9 cellular contexts compared by ENCODE assay signal in genomic region chr18:63177822-63178525, GRCh38.
DNase-seq lines count a peak whose midpoint lies in the region; ATAC-seq and TF ChIP-seq lines count a peak whose summit lies in the region.
"Had no signal": no experiment of that assay in that cellular context is flagged by ENCODE, and none has a peak within 500 bp of the region (broad histone marks: within the 10 kb centered on the region; RNA-seq: fewer than 3 reads in every experiment).

No MANE protein-coding gene starts in this region.

- no peaks in the 10 kb centered on the region for H3K27me3 Mint-ChIP-seq in CD4-positive, alpha-beta memory T cell
- no peaks in the 10 kb centered on the region for H3K27me3 Mint-ChIP-seq in endodermal cell (ENCODE audit: insufficient read depth)

- H3K79me1 ChIP-seq in trophoblast cell (ENCODE audit: low read length): no peaks in the 10 kb centered on the region

- ATAC-seq in HG03135 (IDR thresholded peaks at IDR 0.05; ENCODE audit: unreplicated experiment): no peak

- TF ChIP-seq CTCF in endodermal cell (conservative IDR thresholded peaks at IDR 0.05): no peak
- no peak for TF ChIP-seq CTCF in coronary artery (IDR thresholded peaks at IDR 0.05)

- no peaks in the 10 kb centered on the region for H3K9me3 Mint-ChIP-seq in CD4-positive, alpha-beta memory T cell
- H3K9me3 Mint-ChIP-seq in endodermal cell: no peaks in the 10 kb centered on the region

- H3K4me1 ChIP-seq in CD4-positive, alpha-beta memory T cell (ENCODE audit: insufficient read depth, low read length): peaks cover 30% of the 10 kb centered on the region
- H3K4me1 ChIP-seq in endodermal cell (ENCODE audit: control insufficient read depth, insufficient read depth, low read length): no peaks in the 10 kb centered on the region
- H3K4me1 ChIP-seq in trophoblast cell (ENCODE audit: control insufficient read depth in 1 of 2, insufficient read depth in 2 of 2, low read length in 2 of 2): peaks cover 0 to 4% of the 10 kb centered on the region in 2 experiments

- H2BK5ac ChIP-seq in trophoblast cell (ENCODE audit: low read depth, low read length, poor library complexity): no peak overlapping the region

- no peak overlapping the region for H3K18ac ChIP-seq in trophoblast cell (ENCODE audit: low read length)

- no peak overlapping the region for H3K4me3 Mint-ChIP-seq in CD4-positive, alpha-beta memory T cell
- H3K4me3 Mint-ChIP-seq in endodermal cell: no peak overlapping the region

- no peak overlapping the region for H3K4ac ChIP-seq in trophoblast cell (ENCODE audit: low read depth, low read length)

- no peaks in the 10 kb centered on the region for H3K9me3 ChIP-seq in CD4-positive, alpha-beta memory T cell (ENCODE audit: control insufficient read depth in 1 of 2, low read length in 2 of 2)
- no peaks in the 10 kb centered on the region for H3K9me3 ChIP-seq in endodermal cell (ENCODE audit: control insufficient read depth, low read length)
- H3K9me3 ChIP-seq in trophoblast cell (ENCODE audit: insufficient read depth, low read depth, low read length): no peaks in the 10 kb centered on the region

- peak overlapping the region; percentile 12 for H4K8ac ChIP-seq in trophoblast cell (ENCODE audit: low read depth, low read length)

- H3K27ac Mint-ChIP-seq in CD4-positive, alpha-beta memory T cell: peak overlapping the region in 5 of 7 donors; percentile 35 to 83 (median 63)
- H3K27ac Mint-ChIP-seq in endodermal cell: no peak overlapping the region

- H4K91ac ChIP-seq in trophoblast cell (ENCODE audit: low read depth, low read length): no peak overlapping the region

- H3K36me3 Mint-ChIP-seq in CD4-positive, alpha-beta memory T cell: peaks cover 21 to 26% of the 10 kb centered on the region in 2 donors
- no peaks in the 10 kb centered on the region for H3K36me3 Mint-ChIP-seq in endodermal cell (ENCODE audit: low read depth)

- H3K4me1 Mint-ChIP-seq in CD4-positive, alpha-beta memory T cell: peaks cover 38 to 75% (median 56%) of the 10 kb centered on the region in 4 donors
- H3K4me1 Mint-ChIP-seq in endodermal cell: peaks cover 10% of the 10 kb centered on the region

- H3K14ac ChIP-seq in trophoblast cell (ENCODE audit: low read length): no peak overlapping the region

- no peaks in the 10 kb centered on the region for H3K79me2 ChIP-seq in trophoblast cell (ENCODE audit: control insufficient read depth, insufficient read depth, low read length, poor library complexity)

- intact Hi-C loops in CD4-positive, alpha-beta memory T cell (cut with micrococcal nuclease): no loop called here

- DNase-seq in CD4-positive, alpha-beta memory T cell: no peak
- DNase-seq in NCI-H2107 treated with DMSO at 0.1 percent for 48 hours (lab: John Stamatoyannopoulos, UW; ENCODE audit: unreplicated experiment): peak; percentile 94
- DNase-seq in endodermal cell: no peak
- no peak for DNase-seq in trophoblast cell
- no peak for DNase-seq in MV-4-11 (lab: John Stamatoyannopoulos, UW)
- no peak for DNase-seq in coronary artery (ENCODE audit: low spot score)
- no peak for DNase-seq in cerebellum (ENCODE audit: low spot score)
- DNase-seq: Kasumi-1 had no signal

- H3K23ac ChIP-seq in trophoblast cell (ENCODE audit: low read length): no peak overlapping the region

- no peak overlapping the region for H3K4me3 ChIP-seq in CD4-positive, alpha-beta memory T cell (ENCODE audit: low read length in 2 of 2)
- no peak overlapping the region for H3K4me3 ChIP-seq in endodermal cell (ENCODE audit: low read length)
- H3K4me3 ChIP-seq in trophoblast cell (ENCODE audit: low read depth, low read length): no peak overlapping the region
- no peak overlapping the region for H3K4me3 ChIP-seq in coronary artery

- H3K4me2 ChIP-seq in trophoblast cell (ENCODE audit: low read length): no peak overlapping the region

- no peak overlapping the region for H2BK12ac ChIP-seq in trophoblast cell (ENCODE audit: low read length)

- 95 to 97% methylated on average over 18 to 23 of the region's 23 CpGs for WGBS in endodermal cell (ENCODE audit: insufficient coverage in 1 of 2, insufficient read length in 1 of 2), 2 experiments
- no CpG with 5 or more reads among the region's 23 CpGs for WGBS in trophoblast cell (ENCODE audit: extremely low coverage, insufficient coverage, insufficient read length)

- no peak overlapping the region for H4K12ac ChIP-seq in trophoblast cell (ENCODE audit: low read depth, low read length)

- H3K27me3 ChIP-seq in CD4-positive, alpha-beta memory T cell (ENCODE audit: insufficient read depth, low read length): no peaks in the 10 kb centered on the region
- H3K27me3 ChIP-seq in endodermal cell (ENCODE audit: control insufficient read depth, insufficient read depth, low read length, poor library complexity, severe bottlenecking) (peaks cover 4% of the 10 kb centered on the region), trophoblast cell (ENCODE audit: insufficient read depth, low read length) (no peaks in the 10 kb centered on the region)

- no peak overlapping the region for H2AFZ ChIP-seq in trophoblast cell (ENCODE audit: insufficient read depth, low read length, poor library complexity)

- no peak overlapping the region for H3K27ac ChIP-seq in CD4-positive, alpha-beta memory T cell (ENCODE audit: low read depth, low read length)
- H3K27ac ChIP-seq in endodermal cell (ENCODE audit: low read depth, low read length) (peak overlapping the region; percentile 62), trophoblast cell (ENCODE audit: low read depth, low read length) (no peak overlapping the region), coronary artery (peak overlapping the region in 1 of 2 donors; percentile 34)

- CTCF ChIA-PET in CD4-positive, alpha-beta memory T cell (lab: Charles Lee; ENCODE audit: partially characterized antibody): no interaction called here

- POLR2A ChIA-PET in CD4-positive, alpha-beta memory T cell (lab: Charles Lee; ENCODE audit: partially characterized antibody): interaction anchor here (1.0 to 1.5 kb wide), 2 partner anchors 10 to 17 kb away, joined by 3 read pairs; no protein-coding TSS in a partner anchor

- no peak overlapping the region for H2BK120ac ChIP-seq in trophoblast cell (ENCODE audit: insufficient read depth, low read length, poor library complexity)

- H3K9ac ChIP-seq in endodermal cell (ENCODE audit: extremely low read depth, low read length, poor library complexity, severe bottlenecking) (no peak overlapping the region), trophoblast cell (ENCODE audit: low read length) (no peak overlapping the region)

- no peak overlapping the region for H2AK5ac ChIP-seq in trophoblast cell (ENCODE audit: low read length)

- H3K36me3 ChIP-seq in CD4-positive, alpha-beta memory T cell (ENCODE audit: insufficient read depth, low read length): no peaks in the 10 kb centered on the region
- H3K36me3 ChIP-seq in endodermal cell (ENCODE audit: control insufficient read depth, insufficient read depth, low read length): no peaks in the 10 kb centered on the region
- H3K36me3 ChIP-seq in trophoblast cell (ENCODE audit: control insufficient read depth in 1 of 2, insufficient read depth in 2 of 2, low read length in 2 of 2): no peaks in the 10 kb centered on the region
